ENCODE assay signal across 11 cellular contexts in genomic region chr16:48188449-48189102, GRCh38. TPM values are rescaled to one million over a fixed set of nuclear protein-coding genes. Genes with fewer than 3 reads are reported as not detected.
DNase-seq lines count a peak whose midpoint lies in the region; ATAC-seq and TF ChIP-seq lines count a peak whose summit lies in the region.
"Had no signal": no experiment of that assay in that cellular context is flagged by ENCODE, and none has a peak within 500 bp of the region (broad histone marks: within the 10 kb centered on the region; RNA-seq: fewer than 3 reads in every experiment).

No MANE protein-coding gene starts in this region.

- 85 to 88% methylated on average over 6 of the region's 6 CpGs for WGBS in lower leg skin, 2 donors

- no peaks in the 10 kb centered on the region for H3K27me3 ChIP-seq in ascending aorta

- intact Hi-C loops in lower leg skin (cut with DNase I; ENCODE audit: low total_unique reads) (no loop called here), ascending aorta (cut with DNase I) (no loop called here)

- no peaks in the 10 kb centered on the region for H3K4me1 ChIP-seq in ascending aorta

- DNase-seq in kidney tubule cell (ENCODE audit: low spot score) (peak; percentile 10), lower leg skin (ENCODE audit: low spot score in 2 of 2) (no peak), NCI-H526 (lab: John Stamatoyannopoulos, UW) (no peak), ascending aorta (ENCODE audit: low spot score in 2 of 2) (no peak), NCI-H226 (no peak)
- DNase-seq: NCI-H1048 had no signal

- no peaks in the 10 kb centered on the region for H3K9me3 ChIP-seq in ascending aorta

- ATAC-seq in GM18519 (IDR thresholded peaks at IDR 0.05; ENCODE audit: low FRiP score, unreplicated experiment) (peak; percentile 83), GM21576 (IDR thresholded peaks at IDR 0.05; ENCODE audit: unreplicated experiment) (peak; percentile 80), HG03558 (IDR thresholded peaks at IDR 0.05; ENCODE audit: extremely low read depth, unreplicated experiment) (peak; percentile 86)

- H3K27ac ChIP-seq in ascending aorta, result no peak overlapping the region

- no peaks in the 10 kb centered on the region for H3K36me3 ChIP-seq in ascending aorta

- no peak for TF ChIP-seq CTCF in lower leg skin (IDR thresholded peaks at IDR 0.05)
- TF ChIP-seq CTCF in ascending aorta (IDR thresholded peaks at IDR 0.05), result no peak

- no peak for TF ChIP-seq POLR2A in lower leg skin (IDR thresholded peaks at IDR 0.05)

- H3K4me3 ChIP-seq in lower leg skin (ENCODE audit: low read depth, poor library complexity, severe bottlenecking) (no peak overlapping the region), ascending aorta (no peak overlapping the region)

RNA-seq across cellular contexts. Expression of gene ABCC12, which starts 32.8 kb away (rescaled TPM):
- under 1 TPM in 1 of 4 donors, not detected in 3; 0.16 TPM for total RNA-seq in lower leg skin
- total RNA-seq in ascending aorta, result not detected
- total RNA-seq: bronchial epithelial cell, skeletal muscle tissue had no signal

RNA-seq across cellular contexts. Expression of gene LONP2, which starts 55.5 kb away (rescaled TPM):
- total RNA-seq in lower leg skin (10 to 100 TPM; 37.3 to 52.0 (median 47.0) TPM), ascending aorta (70.0 TPM)

RNA-seq across cellular contexts. Expression of gene ABCC11, which starts 58.8 kb away (rescaled TPM):
- total RNA-seq in lower leg skin (under 1 TPM in 2 of 4 donors, not detected in 2; 0.32 to 0.52 TPM), ascending aorta (not detected)
- total RNA-seq: skeletal muscle tissue had no signal
